ENCODE assay signal across 8 cellular contexts in the genomic region with DNA sequence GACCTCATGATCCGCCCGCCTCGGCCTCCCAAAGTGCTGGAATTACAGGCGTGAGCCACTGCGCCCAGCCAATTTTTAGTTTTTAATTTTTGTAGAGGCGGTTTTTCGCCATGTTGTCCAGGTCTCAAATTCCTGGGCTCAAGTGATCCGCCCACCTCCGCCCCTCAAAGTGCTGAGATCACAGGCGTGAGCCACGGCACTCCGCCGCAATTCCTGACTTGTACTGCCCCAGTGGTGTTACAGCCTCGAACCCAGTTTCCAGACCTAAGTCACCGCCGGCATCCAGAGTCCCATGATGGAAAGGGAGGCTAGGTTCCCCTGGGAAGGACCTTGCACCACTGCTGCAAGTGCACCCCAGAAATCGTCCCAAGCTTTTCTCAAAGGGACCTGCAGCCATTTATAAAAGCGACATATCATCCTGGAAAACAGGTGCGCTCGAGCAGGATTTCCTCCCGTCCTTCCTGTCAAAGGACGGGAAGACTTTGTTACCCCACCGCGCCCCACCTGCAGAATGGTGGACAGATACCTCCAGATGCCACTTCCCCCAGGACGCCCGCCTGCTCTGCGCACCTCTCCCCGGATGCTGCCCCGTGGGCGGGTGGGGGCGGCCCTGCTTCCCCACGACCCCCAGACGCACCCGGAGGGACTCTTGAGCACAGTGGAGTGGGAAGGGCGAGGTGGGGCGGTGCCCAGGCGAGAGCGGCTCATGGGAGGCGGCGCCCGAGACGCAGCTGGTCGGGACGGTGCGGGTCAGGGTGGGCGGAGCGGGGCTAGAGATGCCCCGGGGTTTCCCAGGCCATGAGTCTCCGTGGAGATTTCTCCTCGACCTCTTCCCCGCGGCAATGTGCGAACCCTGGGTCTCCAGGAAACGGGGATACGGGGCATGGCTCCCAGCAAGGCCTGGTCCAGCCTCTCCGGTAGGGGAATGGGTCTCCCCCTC. TPM values are rescaled to one million over a fixed set of nuclear protein-coding genes. Genes with fewer than 3 reads are reported as not detected.
DNase-seq lines count a peak whose midpoint lies in the region; ATAC-seq and TF ChIP-seq lines count a peak whose summit lies in the region.

No MANE protein-coding gene starts in this region.

- peaks cover 18 to 27% of the 10 kb centered on the region in 2 donors for H3K36me3 ChIP-seq in neuronal stem cell (replicated peaks in 1 of 2; ENCODE audit: control insufficient read depth in 2 of 2, insufficient read depth in 2 of 2, low read length in 2 of 2)
- peaks cover 15% of the 10 kb centered on the region for H3K36me3 ChIP-seq in upper lobe of right lung

- H2BK12ac ChIP-seq in neuronal stem cell (ENCODE audit: low read length) = peak overlapping the region; percentile 22

- H2BK5ac ChIP-seq in neuronal stem cell (ENCODE audit: low read length) = peak overlapping the region; percentile 97

- H3K4me3 Mint-ChIP-seq in CD14-positive monocyte = peak overlapping the region; percentile 97
- peak overlapping the region; percentile 98 for H3K4me3 Mint-ChIP-seq in activated T-helper 1 cell treated with anti-CD3 and anti-CD28 coated beads, Interleukin-12 subunit alpha, Interleukin-12 subunit beta, Interleukin-2, Interleukin-4 antibody, amounts not matched to agents 30 ng/mL and 10 ng/mL and 1 ng/mL, durations not matched to agents 14 hours and 24 hours and 36 hours

- H3K4me3 ChIP-seq in foreskin fibroblast (ENCODE audit: low read depth in 1 of 2, low read length in 2 of 2) (peak overlapping the region; percentile 87 to 93), neuronal stem cell (ENCODE audit: low read length in 2 of 2) (peak overlapping the region; percentile 79 to 85), upper lobe of right lung (peak overlapping the region; percentile 71)

- no peak overlapping the region for H2BK120ac ChIP-seq in neuronal stem cell (ENCODE audit: low read depth, low read length)

- H3K18ac ChIP-seq in neuronal stem cell (ENCODE audit: low read length) = peak overlapping the region; percentile 96

- H3K4ac ChIP-seq in neuronal stem cell (ENCODE audit: low read length) = no peak overlapping the region

- H3K9me3 ChIP-seq in neuronal stem cell (replicated peaks in 1 of 2; ENCODE audit: control insufficient read depth in 2 of 2, insufficient read depth in 1 of 2, low read depth in 1 of 2, low read length in 2 of 2) = no peaks in the 10 kb centered on the region
- no peaks in the 10 kb centered on the region for H3K9me3 ChIP-seq in upper lobe of right lung

- H3K14ac ChIP-seq in neuronal stem cell (ENCODE audit: low read length) = no peak overlapping the region

- peak overlapping the region; percentile 83 for H3K4me2 ChIP-seq in neuronal stem cell (ENCODE audit: insufficient read depth, low read length, poor library complexity, severe bottlenecking)

- H3K27ac ChIP-seq in neuronal stem cell (replicated peaks; ENCODE audit: low read length) = peak overlapping the region; percentile 94
- peak overlapping the region; percentile 98 for H3K27ac ChIP-seq in upper lobe of right lung

- no peak for TF ChIP-seq CTCF in CD14-positive monocyte (IDR thresholded peaks at IDR 0.05)
- TF ChIP-seq CTCF in foreskin fibroblast (IDR thresholded peaks at IDR 0.05; ENCODE audit: low read depth, low read length) = no peak
- no peak for TF ChIP-seq CTCF in upper lobe of right lung (IDR thresholded peaks at IDR 0.05)

- H3K23ac ChIP-seq in neuronal stem cell (ENCODE audit: low read depth, low read length, poor library complexity) = peak overlapping the region; percentile 73

- peak overlapping the region; percentile 14 for H2AK5ac ChIP-seq in neuronal stem cell (ENCODE audit: low read depth, low read length)

- H4K91ac ChIP-seq in neuronal stem cell (ENCODE audit: low read depth, low read length, poor library complexity) = no peak overlapping the region

- WGBS in neuronal stem cell (ENCODE audit: extremely low coverage in 2 of 2, insufficient read length in 2 of 2, insufficient replicate concordance in 1 of 2), 2 donors = no CpG with 5 or more reads among the region's 56 CpGs

- DNase-seq in CD14-positive monocyte (ENCODE audit: low spot score) (peak; percentile 60), NOMO-1 (lab: John Stamatoyannopoulos, UW; ENCODE audit: unreplicated experiment in 2 of 2) (peak; percentile 40 to 41), foreskin fibroblast (peak; percentile 64 to 87), neuronal stem cell (ENCODE audit: low spot score) (no peak), upper lobe of right lung (peak; percentile 91)
- DNase-seq in activated T-helper 1 cell treated with anti-CD3 and anti-CD28 coated beads, Interleukin-12 subunit alpha, Interleukin-12 subunit beta, Interleukin-2, Interleukin-4 antibody, amounts not matched to agents 30 ng/mL and 10 ng/mL and 1 ng/mL, durations not matched to agents 14 hours and 24 hours and 36 hours (ENCODE audit: low spot score) = peak; percentile 59

- intact Hi-C loops in CD14-positive monocyte (cut with micrococcal nuclease) (loop anchor here in 1 of 2 donors (5.0 kb wide), 1 partner anchor 135 kb away; no protein-coding TSS in a partner anchor), upper lobe of right lung (cut with DNase I) (no loop called here)
- intact Hi-C loops in activated T-helper 1 cell treated with anti-CD3 and anti-CD28 coated beads, Interleukin-12 subunit alpha, Interleukin-12 subunit beta, Interleukin-2, Interleukin-4 antibody, amounts not matched to agents 30 ng/mL and 10 ng/mL and 1 ng/mL, durations not matched to agents 14 hours and 24 hours and 36 hours (cut with micrococcal nuclease) = loop anchor here (5.0 to 10.0 kb wide), 3 partner anchors 135 to 672 kb away; partner anchors contain the start of genes ABCD1, ARHGAP4 and BCAP31

- H3K36me3 Mint-ChIP-seq in CD14-positive monocyte = peaks cover 20 to 29% of the 10 kb centered on the region in 2 donors
- H3K36me3 Mint-ChIP-seq in activated T-helper 1 cell treated with anti-CD3 and anti-CD28 coated beads, Interleukin-12 subunit alpha, Interleukin-12 subunit beta, Interleukin-2, Interleukin-4 antibody, amounts not matched to agents 30 ng/mL and 10 ng/mL and 1 ng/mL, durations not matched to agents 14 hours and 24 hours and 36 hours (ENCODE audit: low read depth) = peaks cover 20% of the 10 kb centered on the region

- H3K4me1 Mint-ChIP-seq in CD14-positive monocyte = peaks cover 15% of the 10 kb centered on the region
- peaks cover 8% of the 10 kb centered on the region for H3K4me1 Mint-ChIP-seq in activated T-helper 1 cell treated with anti-CD3 and anti-CD28 coated beads, Interleukin-12 subunit alpha, Interleukin-12 subunit beta, Interleukin-2, Interleukin-4 antibody, amounts not matched to agents 30 ng/mL and 10 ng/mL and 1 ng/mL, durations not matched to agents 14 hours and 24 hours and 36 hours (ENCODE audit: low read depth)

- peak overlapping the region; percentile 86 for H3K9ac ChIP-seq in neuronal stem cell (ENCODE audit: low read depth, low read length, poor library complexity)

- H3K79me1 ChIP-seq in neuronal stem cell (ENCODE audit: low read depth, low read length) = peaks cover 2% of the 10 kb centered on the region

- H3K27ac Mint-ChIP-seq in CD14-positive monocyte = peak overlapping the region; percentile 97 to 99 (median 99)
- H3K27ac Mint-ChIP-seq in activated T-helper 1 cell treated with anti-CD3 and anti-CD28 coated beads, Interleukin-12 subunit alpha, Interleukin-12 subunit beta, Interleukin-2, Interleukin-4 antibody, amounts not matched to agents 30 ng/mL and 10 ng/mL and 1 ng/mL, durations not matched to agents 14 hours and 24 hours and 36 hours = peak overlapping the region; percentile 99

- peaks cover 0 to 22% (median 4%) of the 10 kb centered on the region in 7 donors for H3K9me3 Mint-ChIP-seq in CD14-positive monocyte
- no peaks in the 10 kb centered on the region for H3K9me3 Mint-ChIP-seq in activated T-helper 1 cell treated with anti-CD3 and anti-CD28 coated beads, Interleukin-12 subunit alpha, Interleukin-12 subunit beta, Interleukin-2, Interleukin-4 antibody, amounts not matched to agents 30 ng/mL and 10 ng/mL and 1 ng/mL, durations not matched to agents 14 hours and 24 hours and 36 hours

- H3K4me1 ChIP-seq in neuronal stem cell (ENCODE audit: control insufficient read depth in 2 of 2, insufficient read depth in 1 of 2, low read depth in 1 of 2, low read length in 2 of 2) (peaks cover 4 to 6% of the 10 kb centered on the region in 2 donors), upper lobe of right lung (peaks cover 3% of the 10 kb centered on the region)

- ATAC-seq in HG03280 (IDR thresholded peaks at IDR 0.05; ENCODE audit: unreplicated experiment) = peak; percentile 53
- peak; percentile 86 for ATAC-seq in upper lobe of right lung

- peaks cover 0 to 6% (median 0%) of the 10 kb centered on the region in 3 donors for H3K27me3 Mint-ChIP-seq in CD14-positive monocyte (ENCODE audit: low read depth in 3 of 3)
- H3K27me3 Mint-ChIP-seq in activated T-helper 1 cell treated with anti-CD3 and anti-CD28 coated beads, Interleukin-12 subunit alpha, Interleukin-12 subunit beta, Interleukin-2, Interleukin-4 antibody, amounts not matched to agents 30 ng/mL and 10 ng/mL and 1 ng/mL, durations not matched to agents 14 hours and 24 hours and 36 hours (ENCODE audit: insufficient read depth) = no peaks in the 10 kb centered on the region

- H4K8ac ChIP-seq in neuronal stem cell (ENCODE audit: low read depth, low read length) = no peak overlapping the region

- no peak overlapping the region for H2BK15ac ChIP-seq in neuronal stem cell (ENCODE audit: low read length)

- peak; percentile 50 for TF ChIP-seq POLR2A in GM19099 (IDR thresholded peaks at IDR 0.05; ENCODE audit: extremely low read depth, insufficient read length, low read depth)

- H2AFZ ChIP-seq in neuronal stem cell (ENCODE audit: low read length) = peak overlapping the region; percentile 77

- no peaks in the 10 kb centered on the region for H3K27me3 ChIP-seq in neuronal stem cell (ENCODE audit: control insufficient read depth in 3 of 3, insufficient read depth in 3 of 3, low read depth in 1 of 3, low read length in 3 of 3)
- no peaks in the 10 kb centered on the region for H3K27me3 ChIP-seq in upper lobe of right lung

RNA-seq across cellular contexts. Expression of gene RPL10, which starts 1.0 kb away (rescaled TPM):
- 1,000 to 10,000 TPM; 1,536 to 1,724 TPM for polyA plus RNA-seq in CD14-positive monocyte
- 2,208 and 2,261 TPM in 2 replicates for total RNA-seq in activated T-helper 1 cell treated with anti-CD3 and anti-CD28 coated beads, Interleukin-12 subunit alpha, Interleukin-12 subunit beta, Interleukin-2, Interleukin-4 antibody, amounts not matched to agents 30 ng/mL and 10 ng/mL and 1 ng/mL, durations not matched to agents 14 hours and 24 hours and 36 hours
- polyA plus RNA-seq in neuronal stem cell (2013, experiment 1 of 2) = 4,532 TPM
- polyA plus RNA-seq in neuronal stem cell (2013, experiment 2 of 2) = 4,365 TPM
- total RNA-seq in upper lobe of right lung = 2,677 TPM

RNA-seq across cellular contexts. Expression of gene DNASE1L1, which starts 11.8 kb away (rescaled TPM):
- 10 to 100 TPM; 26.2 to 27.2 TPM for polyA plus RNA-seq in CD14-positive monocyte
- 12.4 and 14.5 TPM in 2 replicates for total RNA-seq in activated T-helper 1 cell treated with anti-CD3 and anti-CD28 coated beads, Interleukin-12 subunit alpha, Interleukin-12 subunit beta, Interleukin-2, Interleukin-4 antibody, amounts not matched to agents 30 ng/mL and 10 ng/mL and 1 ng/mL, durations not matched to agents 14 hours and 24 hours and 36 hours
- 15.4 TPM for polyA plus RNA-seq in neuronal stem cell (2013, experiment 1 of 2)
- 15.1 TPM for polyA plus RNA-seq in neuronal stem cell (2013, experiment 2 of 2)
- total RNA-seq in upper lobe of right lung = 37.1 TPM

RNA-seq across cellular contexts. Expression of gene TAFAZZIN, which starts 14.1 kb away (rescaled TPM):
- 10 to 100 TPM; 21.7 to 21.9 TPM for polyA plus RNA-seq in CD14-positive monocyte
- 65.2 and 69.2 TPM in 2 replicates for total RNA-seq in activated T-helper 1 cell treated with anti-CD3 and anti-CD28 coated beads, Interleukin-12 subunit alpha, Interleukin-12 subunit beta, Interleukin-2, Interleukin-4 antibody, amounts not matched to agents 30 ng/mL and 10 ng/mL and 1 ng/mL, durations not matched to agents 14 hours and 24 hours and 36 hours
- polyA plus RNA-seq in neuronal stem cell (2013, experiment 1 of 2) = 26.7 TPM
- polyA plus RNA-seq in neuronal stem cell (2013, experiment 2 of 2) = 28.2 TPM
- total RNA-seq in upper lobe of right lung = 43.9 TPM

RNA-seq across cellular contexts. Expression of gene EMD, which starts 18.1 kb away (rescaled TPM):
- polyA plus RNA-seq in CD14-positive monocyte = 10 to 100 TPM; 14.0 to 17.6 TPM
- total RNA-seq in activated T-helper 1 cell treated with anti-CD3 and anti-CD28 coated beads, Interleukin-12 subunit alpha, Interleukin-12 subunit beta, Interleukin-2, Interleukin-4 antibody, amounts not matched to agents 30 ng/mL and 10 ng/mL and 1 ng/mL, durations not matched to agents 14 hours and 24 hours and 36 hours = 83.3 and 85.5 TPM in 2 replicates
- 55.3 TPM for polyA plus RNA-seq in neuronal stem cell (2013, experiment 1 of 2)
- 56.6 TPM for polyA plus RNA-seq in neuronal stem cell (2013, experiment 2 of 2)
- total RNA-seq in upper lobe of right lung = 58.4 TPM

RNA-seq across cellular contexts. Expression of gene FLNA, which starts 22.8 kb away (rescaled TPM):
- polyA plus RNA-seq in CD14-positive monocyte = 100 to 1,000 TPM; 111 to 219 TPM
- total RNA-seq in activated T-helper 1 cell treated with anti-CD3 and anti-CD28 coated beads, Interleukin-12 subunit alpha, Interleukin-12 subunit beta, Interleukin-2, Interleukin-4 antibody, amounts not matched to agents 30 ng/mL and 10 ng/mL and 1 ng/mL, durations not matched to agents 14 hours and 24 hours and 36 hours = 854 and 873 TPM in 2 replicates
- 215 TPM for polyA plus RNA-seq in neuronal stem cell (2013, experiment 1 of 2)
- polyA plus RNA-seq in neuronal stem cell (2013, experiment 2 of 2) = 217 TPM
- 1,252 TPM for total RNA-seq in upper lobe of right lung
